ENCODE assay signal across 8 cellular contexts in the genomic region with DNA sequence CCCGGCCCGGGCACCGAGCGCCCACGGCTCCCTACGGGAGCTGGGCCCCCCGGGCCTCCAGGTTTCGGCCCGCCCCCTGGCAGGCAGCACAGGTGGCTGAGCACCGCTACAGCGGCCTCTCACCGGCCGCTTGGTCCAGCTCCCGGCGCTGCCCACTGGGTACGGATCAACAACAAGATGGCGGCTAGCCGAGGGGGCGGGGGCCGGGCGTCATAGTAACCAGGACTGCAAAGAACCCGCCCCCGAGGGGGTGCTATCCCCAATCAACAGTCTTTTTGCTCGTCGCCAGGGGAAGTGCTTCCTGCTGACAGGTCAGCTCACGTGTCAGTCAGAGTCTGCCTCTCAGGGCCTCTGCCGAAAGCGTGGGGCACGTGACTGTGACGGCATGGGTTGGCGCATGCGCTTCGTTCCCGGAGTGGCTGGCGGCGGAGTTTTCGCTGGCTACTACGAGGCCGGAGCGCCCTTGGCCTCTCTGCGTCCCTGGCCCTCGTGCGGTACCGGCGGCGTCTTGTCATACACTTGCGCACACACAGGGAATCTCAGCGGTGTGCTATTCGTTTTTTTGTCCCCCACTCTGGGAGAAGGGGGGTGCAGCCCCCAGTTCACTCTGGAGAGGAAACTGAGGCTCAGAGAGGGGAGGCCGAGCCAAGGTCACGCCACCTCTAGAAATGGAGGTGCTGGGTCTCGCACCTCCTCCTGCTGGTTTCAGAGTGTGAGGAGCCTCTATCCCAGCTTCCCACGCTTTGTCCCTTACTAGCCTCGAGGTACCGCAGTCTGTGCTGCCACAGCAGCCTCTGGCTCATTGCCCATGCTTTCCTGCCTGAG. TPM values are rescaled to one million over a fixed set of nuclear protein-coding genes. Genes with fewer than 3 reads are reported as not detected.
DNase-seq lines count a peak whose midpoint lies in the region; ATAC-seq, FAIRE-seq and TF ChIP-seq lines count a peak whose summit lies in the region.

TSS of gene IP6K1 (minus strand) at position 186 of the 825 bp plus-strand sequence. CDS start 38,502 bp downstream, outside the sequence.

- peak; percentile 35 for FAIRE-seq in D721Med (lab: Jason Lieb, UNC)

- peak within 1 kb of the TSS; percentile 27 for H3K27ac ChIP-seq in OCI-LY3 (ENCODE audit: low read length)

- peak; percentile 98 for ATAC-seq in GM21515 (IDR thresholded peaks at IDR 0.05; ENCODE audit: unreplicated experiment)

- DNase-seq in D721Med (ENCODE audit: insufficient read length, low spot score) (peak; percentile 99), HuH-7 (ENCODE audit: low spot score) (peak; percentile 99), endothelial cell (ENCODE audit: low spot score) (peak; percentile 99), mesothelial cell of epicardium (ENCODE audit: low spot score in 2 of 2, unreplicated experiment in 2 of 2) (peak; percentile 99 to 100)
- peak; percentile 98 for DNase-seq in activated CD8-positive, alpha-beta memory T cell treated with anti-CD3 and anti-CD28 coated beads, Interleukin-2, amount 50 U/mL, for 48 hours
- peak; percentile 100 for DNase-seq in stimulated activated CD8-positive, alpha-beta memory T cell treated with anti-CD3 and anti-CD28 coated beads, Interleukin-15, amount 100 ng/mL, for 48 hours (ENCODE audit: low read depth in 2 of 2)

- H3K27me3 Mint-ChIP-seq in endothelial cell (ENCODE audit: unreplicated experiment) = peaks cover 6% of the 10 kb centered on the region
- H3K27me3 Mint-ChIP-seq in mesothelial cell of epicardium (ENCODE audit: low read depth) = no peaks in the 10 kb centered on the region

- H3K4me1 Mint-ChIP-seq in endothelial cell (ENCODE audit: unreplicated experiment) (peaks cover 39% of the 10 kb centered on the region), mesothelial cell of epicardium (peaks cover 28% of the 10 kb centered on the region)

- peaks cover 8% of the 10 kb centered on the region for H3K36me3 ChIP-seq in OCI-LY3 (replicated peaks; ENCODE audit: low read depth, low read length)

- no peaks in the 10 kb centered on the region for H3K9me3 ChIP-seq in OCI-LY3 (ENCODE audit: insufficient read depth, low read length)

- peak within 1 kb of the TSS; percentile 98 for H3K4me2 ChIP-seq in OCI-LY3 (ENCODE audit: low read length)

- H3K4me3 ChIP-seq in OCI-LY3 (ENCODE audit: low read length) = peak within 1 kb of the TSS; percentile 83

- peak within 1 kb of the TSS; percentile 84 for H3K27ac Mint-ChIP-seq in endothelial cell (ENCODE audit: unreplicated experiment)
- peak within 1 kb of the TSS; percentile 97 for H3K27ac Mint-ChIP-seq in mesothelial cell of epicardium

- H3K27me3 ChIP-seq in OCI-LY3 (ENCODE audit: low read depth, low read length) = no peaks in the 10 kb centered on the region

- H4K20me1 ChIP-seq in OCI-LY3 (ENCODE audit: insufficient read depth, low read length) = 0 out of 2 replicates have a peak, but pooled peaks cover under 1% of the 10 kb centered on the region

- H3K9ac ChIP-seq in OCI-LY3 (ENCODE audit: low read length) = peak within 1 kb of the TSS; percentile 84

- no peaks in the 10 kb centered on the region for H3K9me3 Mint-ChIP-seq in endothelial cell (ENCODE audit: unreplicated experiment)
- H3K9me3 Mint-ChIP-seq in mesothelial cell of epicardium = no peaks in the 10 kb centered on the region

- no peak for TF ChIP-seq CTCF in D721Med (IDR thresholded peaks at IDR 0.05; ENCODE audit: insufficient read depth, missing control alignments)
- TF ChIP-seq CTCF in OCI-LY3 (IDR thresholded peaks at IDR 0.05; ENCODE audit: low read depth, low read length) = no peak
- no peak for TF ChIP-seq CTCF in endothelial cell (IDR thresholded peaks at IDR 0.05; ENCODE audit: unreplicated experiment)
- TF ChIP-seq CTCF in mesothelial cell of epicardium (IDR thresholded peaks at IDR 0.05; ENCODE audit: unreplicated experiment) = no peak

- H3K4me3 Mint-ChIP-seq in endothelial cell (ENCODE audit: unreplicated experiment) (peak within 1 kb of the TSS; percentile 89), mesothelial cell of epicardium (peak within 1 kb of the TSS; percentile 84)

- H3K79me2 ChIP-seq in OCI-LY3 (ENCODE audit: low read length) = peaks cover 36% of the 10 kb centered on the region

- peaks cover 14% of the 10 kb centered on the region for H3K4me1 ChIP-seq in OCI-LY3 (ENCODE audit: low read length)

- H3K36me3 Mint-ChIP-seq in endothelial cell (ENCODE audit: low read depth, unreplicated experiment) (peaks cover 4% of the 10 kb centered on the region), mesothelial cell of epicardium (peaks cover 4% of the 10 kb centered on the region)

- peak within 1 kb of the TSS; percentile 42; the same call in 1 of the 2 replicates for H2AFZ ChIP-seq in OCI-LY3 (ENCODE audit: low read depth, low read length)

RNA-seq across cellular contexts. Expression of gene IP6K1, which starts in this region (rescaled TPM):
- 56.4 TPM for total RNA-seq in endothelial cell (ENCODE audit: unreplicated experiment)
- 41.7 to 46.4 TPM (median 46.4 TPM) in 3 replicates for total RNA-seq in mesothelial cell of epicardium

Comparison
In these comparisons a context has a peak if more than half of its experiments do, and no peak if none do; other contexts are left out.
1. Peak in every context shown above with its lines: DNase-seq, ATAC-seq, H3K4me3 ChIP-seq and H3K27ac ChIP-seq.